Comparison of ENCODE assay signal across 25 cellular contexts in genomic region chr21:15020797-15021196, GRCh38. TPM values are rescaled to one million over a fixed set of nuclear protein-coding genes. Genes with fewer than 3 reads are reported as not detected.
A peak's percentile ranks its signal among the peaks of the same experiment; 100 is the strongest.
DNase-seq lines count a peak whose midpoint lies in the region; ATAC-seq and TF ChIP-seq lines count a peak whose summit lies in the region.
"Had no signal": no experiment of that assay in that cellular context is flagged by ENCODE, and none has a peak within 500 bp of the region (broad histone marks: within the 10 kb centered on the region; RNA-seq: fewer than 3 reads in every experiment).

No MANE protein-coding gene starts in this region.

- CTCF ChIA-PET in activated B cell treated with CpG ODN at 0.5 μM for 24 hours (lab: Charles Lee): no interaction called here

- no peak for DNase-seq in HFFc6
- DNase-seq in activated B cell treated with CpG ODN at 0.5 μM for 24 hours: no peak
- no peak for DNase-seq in NCI-H146 treated with DMSO at 0.1 percent for 48 hours (lab: John Stamatoyannopoulos, UW; ENCODE audit: unreplicated experiment)
- DNase-seq in 8988T: no peak
- DNase-seq in amniotic stem cell (lab: John Stamatoyannopoulos, UW): no peak
- DNase-seq: CD8-positive, alpha-beta memory T cell; DMS 273 treated with DMSO at 0.1 percent for 48 hours; DMS79; GF-D8; H9; KG1; MM.1S; NCI-H1694; NCI-H2029 treated with DMSO at 0.1 percent for 48 hours; NCI-H2227 treated with DMSO at 0.1 percent for 48 hours; NCI-H526 treated with DMSO at 0.1 percent for 48 hours; Peyer's patch; SIG-M5; SW 1271 had no signal

- H3K36me3 Mint-ChIP-seq in HFFc6 (ENCODE audit: low read depth) (peaks cover 62% of the 10 kb centered on the region), activated B cell treated with CpG ODN at 0.5 μM for 24 hours (ENCODE audit: low read depth) (peaks cover 13% of the 10 kb centered on the region)

- TF ChIP-seq CTCF in HFFc6 (IDR thresholded peaks at IDR 0.05) (no peak), activated B cell treated with CpG ODN at 0.5 μM for 24 hours (IDR thresholded peaks at IDR 0.05) (no peak)

- H3K9me3 Mint-ChIP-seq in HFFc6 (peaks cover 6% of the 10 kb centered on the region; the same call in 1 of the 2 replicates), activated B cell treated with CpG ODN at 0.5 μM for 24 hours (no peaks in the 10 kb centered on the region)
- H3K9me3 Mint-ChIP-seq: CD8-positive, alpha-beta memory T cell; H9; T-helper 1 cell treated with Interleukin-12 subunit alpha and Interleukin-12 subunit beta and Interleukin-4 antibody, amounts not matched to agents 30 μg/mL and 1 μg/mL, for 36 hours had no signal

- H3K4me1 Mint-ChIP-seq in HFFc6 (ENCODE audit: low read depth): peaks cover 95% of the 10 kb centered on the region
- H3K4me1 Mint-ChIP-seq in activated B cell treated with CpG ODN at 0.5 μM for 24 hours: peaks cover 32% of the 10 kb centered on the region
- H3K4me1 Mint-ChIP-seq: GM23338, H9 had no signal

- ATAC-seq in GM18870 (IDR thresholded peaks at IDR 0.05; ENCODE audit: unreplicated experiment): peak; percentile 48
- peak; percentile 56 for ATAC-seq in HG03378 (IDR thresholded peaks at IDR 0.05; ENCODE audit: unreplicated experiment)
- ATAC-seq in activated B cell treated with CpG ODN at 0.5 μM for 24 hours (ENCODE audit: low read depth): no peak
- ATAC-seq: GM23338 had no signal

- peak overlapping the region; percentile 44; the same call in 1 of the 2 replicates for H3K27ac Mint-ChIP-seq in HFFc6
- peak overlapping the region; percentile 46 for H3K27ac Mint-ChIP-seq in activated B cell treated with CpG ODN at 0.5 μM for 24 hours
- H3K27ac Mint-ChIP-seq: B cell; GM23338; H9; T-helper 1 cell treated with Interleukin-12 subunit alpha and Interleukin-12 subunit beta and Interleukin-4 antibody, amounts not matched to agents 30 μg/mL and 1 μg/mL, for 36 hours had no signal

- peaks cover 6% of the 10 kb centered on the region; the same call in 1 of the 2 replicates for H3K27me3 Mint-ChIP-seq in HFFc6 (ENCODE audit: insufficient read depth)
- H3K27me3 Mint-ChIP-seq in activated B cell treated with CpG ODN at 0.5 μM for 24 hours: no peaks in the 10 kb centered on the region
- H3K27me3 Mint-ChIP-seq: B cell; CD8-positive, alpha-beta memory T cell had no signal

- intact Hi-C loops in activated B cell treated with CpG ODN at 0.5 μM for 24 hours (cut with micrococcal nuclease): no loop called here

- POLR2A ChIA-PET in activated B cell treated with CpG ODN at 0.5 μM for 24 hours (lab: Charles Lee): interaction anchor here (0.6 kb wide), 1 partner anchor 17 kb away, joined by 3 read pairs; no protein-coding TSS in a partner anchor

- H3K4me3 Mint-ChIP-seq in HFFc6 (no peak overlapping the region), activated B cell treated with CpG ODN at 0.5 μM for 24 hours (no peak overlapping the region)
- H3K4me3 Mint-ChIP-seq: B cell; CD8-positive, alpha-beta memory T cell; GM23338; H9; T-helper 1 cell treated with Interleukin-12 subunit alpha and Interleukin-12 subunit beta and Interleukin-4 antibody, amounts not matched to agents 30 μg/mL and 1 μg/mL, for 36 hours had no signal

RNA-seq across cellular contexts. Expression of gene NRIP1, which starts 44.0 kb away (rescaled TPM):
- 10 to 100 TPM; 39.1 to 56.6 (median 52.3) TPM for total RNA-seq in HFFc6 (2021; fragmentation: NEBNext Ultra II Directional; extraction: Animal tissue kit (Norgen Biotek cat#: 25700))
- total RNA-seq in activated B cell treated with CpG ODN at 0.5 μM for 24 hours: 24.6 and 26.6 TPM in 2 replicates
- total RNA-seq: OCI-LY7 had no signal
